Comparison of ENCODE assay signal across 20 cellular contexts in the genomic region with DNA sequence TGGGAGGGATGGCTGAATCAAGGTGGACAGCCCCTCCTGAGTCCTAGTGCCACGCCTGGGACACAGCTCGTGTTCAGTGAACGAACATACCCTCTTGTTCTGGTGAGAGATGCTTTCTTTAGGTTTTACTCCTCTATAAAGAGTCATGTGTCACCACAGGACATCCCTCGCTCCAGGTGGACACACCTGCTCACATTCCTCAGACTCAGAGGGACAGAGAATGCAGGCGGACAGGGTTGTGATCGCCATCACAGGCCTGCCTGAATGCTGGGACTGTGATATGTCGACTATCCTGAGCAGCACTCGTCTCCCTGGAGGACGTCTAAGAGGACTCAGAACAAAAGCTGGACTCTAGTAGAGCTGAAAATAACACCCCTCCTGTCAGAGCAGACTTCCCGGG.
"Had no signal": no experiment of that assay in that cellular context is flagged by ENCODE, and none has a peak within 500 bp of the region (broad histone marks: within the 10 kb centered on the region; RNA-seq: fewer than 3 reads in every experiment).

No MANE protein-coding gene starts in this region.

- H3K9me3 ChIP-seq: left lung, mucosa of descending colon, right atrium auricular region, tibial nerve had no signal

- DNase-seq: activated CD4-positive, alpha-beta T cell treated with anti-CD3 and anti-CD28 coated beads, Interleukin-2, amount 50 U/mL, for 48 hours; activated naive CD4-positive, alpha-beta T cell treated with Interleukin-2 at 50 U/mL for 16 hours; activated T-cell treated with anti-CD3 and anti-CD28 coated beads, Interleukin-2, amount 50 U/mL, for 72 hours; erythroblast; kidney; mammary epithelial cell; mucosa of descending colon; naive thymus-derived CD8-positive, alpha-beta T cell; nucleus accumbens; stimulated activated CD4-positive, alpha-beta T cell treated with anti-CD3 and anti-CD28 coated beads, Interleukin-4, amount 100 ng/mL, for 1 hour; stimulated activated naive CD4-positive, alpha-beta T cell treated with Interleukin-2 at 50 U/mL for 16 hours; substantia nigra had no signal

- H3K27ac Mint-ChIP-seq: activated T-cell treated with anti-CD3 and anti-CD28 coated beads, Interleukin-2, amount 50 U/mL, for 72 hours; progenitor cell of endocrine pancreas had no signal

- ATAC-seq: activated T-cell treated with anti-CD3 and anti-CD28 coated beads, Interleukin-2, amount 50 U/mL, for 72 hours; left lung; mucosa of descending colon; naive thymus-derived CD8-positive, alpha-beta T cell; SK-N-SH treated with all-trans-retinoic acid at 6 μM for 48 hours had no signal

- H3K36me3 ChIP-seq: left lung, right atrium auricular region, tibial nerve had no signal

- H3K9me3 Mint-ChIP-seq: activated T-cell treated with anti-CD3 and anti-CD28 coated beads, Interleukin-2, amount 50 U/mL, for 72 hours; naive thymus-derived CD8-positive, alpha-beta T cell had no signal

- H3K27me3 ChIP-seq: dorsolateral prefrontal cortex, hepatocyte, left lung, right atrium auricular region, tibial nerve had no signal

- H3K4me1 ChIP-seq: left lung, right atrium auricular region, tibial nerve had no signal

- H3K4me3 ChIP-seq: hepatocyte, left lung, mucosa of descending colon, right atrium auricular region, tibial nerve had no signal

- H3K4me3 Mint-ChIP-seq: activated T-cell treated with anti-CD3 and anti-CD28 coated beads, Interleukin-2, amount 50 U/mL, for 72 hours had no signal

- H3K27ac ChIP-seq: hepatocyte, left lung, right atrium auricular region, tibial nerve, VCaP had no signal
